In genomic region chr18:77045682-77046081, GRCh38 we compare ENCODE assay signal across 16 cellular contexts.
"Had no signal": no experiment of that assay in that cellular context is flagged by ENCODE, and none has a peak within 500 bp of the region (broad histone marks: within the 10 kb centered on the region; RNA-seq: fewer than 3 reads in every experiment).

No MANE protein-coding gene starts in this region.

- H3K27ac ChIP-seq: brain microvascular endothelial cell, psoas muscle, sigmoid colon had no signal

- H3K27ac Mint-ChIP-seq: nephron; T-helper 1 cell treated with Interleukin-12 subunit alpha and Interleukin-12 subunit beta and Interleukin-4 antibody, amounts not matched to agents 30 μg/mL and 1 μg/mL, for 36 hours had no signal

- H3K4me3 Mint-ChIP-seq: nephron; T-helper 1 cell treated with Interleukin-12 subunit alpha and Interleukin-12 subunit beta and Interleukin-4 antibody, amounts not matched to agents 30 μg/mL and 1 μg/mL, for 36 hours had no signal

- H3K9me3 Mint-ChIP-seq: activated naive CD4-positive, alpha-beta T cell treated with anti-CD3 and anti-CD28 coated beads, Interleukin-2, amount 50 U/mL, for 72 hours; nephron had no signal

- DNase-seq: activated CD4-positive, alpha-beta T cell treated with anti-CD3 and anti-CD28 coated beads, Interleukin-2, amount 50 U/mL, for 1 hour; activated CD4-positive, CD25-positive, alpha-beta regulatory T cell; activated effector memory CD4-positive, alpha-beta T cell treated with Interleukin-2 at 50 U/mL for 16 hours; activated T-cell treated with anti-CD3 and anti-CD28 coated beads, Interleukin-2, amount 50 U/mL, for 1 hour; amygdala; brain microvascular endothelial cell; cerebellar nuclear complex; dermis blood vessel endothelial cell; mammary epithelial cell; psoas muscle; sigmoid colon; stimulated activated CD4-positive, alpha-beta T cell treated with anti-CD3 and anti-CD28 coated beads, Interleukin-2, amount 100 ng/mL, for 24 hours; stimulated activated naive CD4-positive, alpha-beta T cell treated with Interleukin-2 at 50 U/mL for 16 hours had no signal

- ATAC-seq: activated naive CD4-positive, alpha-beta T cell treated with anti-CD3 and anti-CD28 coated beads, Interleukin-2, amount 50 U/mL, for 72 hours; psoas muscle had no signal
